10 cellular contexts compared by ENCODE assay signal in the genomic region with DNA sequence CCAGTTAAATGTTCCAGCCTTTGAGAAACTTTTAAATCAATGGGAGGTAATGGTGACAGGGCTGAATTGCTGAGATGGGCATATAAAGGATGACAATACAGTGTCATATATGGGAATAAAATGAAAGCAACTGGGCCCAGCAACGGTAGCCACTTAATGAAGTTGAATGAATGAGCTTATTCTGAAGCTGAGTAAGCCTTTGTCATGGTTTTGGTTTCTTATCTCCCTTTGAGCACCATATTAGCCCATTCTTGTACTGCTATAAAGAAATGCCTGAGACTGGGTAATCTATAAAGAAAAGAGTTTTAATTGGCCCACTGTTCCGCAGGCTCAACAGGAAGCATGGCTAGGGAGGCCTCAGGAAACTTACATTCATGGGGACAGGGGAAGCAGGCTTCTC.
"Had no signal": no experiment of that assay in that cellular context is flagged by ENCODE, and none has a peak within 500 bp of the region (broad histone marks: within the 10 kb centered on the region; RNA-seq: fewer than 3 reads in every experiment).

No MANE protein-coding gene starts in this region.

- H3K36me3 ChIP-seq: colonic mucosa, sigmoid colon, upper lobe of right lung had no signal

- H3K4me1 ChIP-seq: upper lobe of right lung had no signal

- H3K27me3 ChIP-seq: colonic mucosa, sigmoid colon, upper lobe of right lung had no signal

- H3K4me3 Mint-ChIP-seq: activated CD4-positive, alpha-beta memory T cell treated with anti-CD3 and anti-CD28 coated beads, Interleukin-2, amount 10 ng/mL, durations not matched to agents 7 days and 5 days; activated naive CD4-positive, alpha-beta T cell treated with anti-CD3 and anti-CD28 coated beads, Interleukin-2, amount 10 ng/mL, durations not matched to agents 7 days and 5 days; activated T-helper 1 cell treated with anti-CD3 and anti-CD28 coated beads, Interleukin-12 subunit alpha, Interleukin-12 subunit beta, Interleukin-2, Interleukin-4 antibody, amounts not matched to agents 30 ng/mL and 10 ng/mL and 1 ng/mL, durations not matched to agents 14 hours and 24 hours and 36 hours; T-helper 2 cell treated with Interferon-gamma antibody and Interleukin-4, amounts not matched to agents 5 μg/mL and 100 μg/mL, for 36 hours had no signal

- H3K9me3 ChIP-seq: colonic mucosa, sigmoid colon, upper lobe of right lung had no signal

- DNase-seq: activated CD4-positive, alpha-beta memory T cell treated with anti-CD3 and anti-CD28 coated beads, Interleukin-2, amount 10 ng/mL, durations not matched to agents 7 days and 5 days; activated naive CD4-positive, alpha-beta T cell treated with anti-CD3 and anti-CD28 coated beads, Interleukin-2, amount 10 ng/mL, durations not matched to agents 7 days and 5 days; colonic mucosa; effector CD4-positive, alpha-beta T cell; sigmoid colon; stimulated activated CD4-positive, alpha-beta T cell treated with anti-CD3 and anti-CD28 coated beads, Interleukin-12 subunit alpha, Interleukin-12 subunit beta, amount 100 ng/mL, for 4 hours; stimulated activated naive CD4-positive, alpha-beta T cell treated with Interleukin-2 at 50 U/mL for 16 hours; upper lobe of right lung had no signal

- H3K27ac Mint-ChIP-seq: activated CD4-positive, alpha-beta memory T cell treated with anti-CD3 and anti-CD28 coated beads, Interleukin-2, amount 10 ng/mL, durations not matched to agents 7 days and 5 days; activated naive CD4-positive, alpha-beta T cell treated with anti-CD3 and anti-CD28 coated beads, Interleukin-2, amount 10 ng/mL, durations not matched to agents 7 days and 5 days; activated T-helper 1 cell treated with anti-CD3 and anti-CD28 coated beads, Interleukin-12 subunit alpha, Interleukin-12 subunit beta, Interleukin-2, Interleukin-4 antibody, amounts not matched to agents 30 ng/mL and 10 ng/mL and 1 ng/mL, durations not matched to agents 14 hours and 24 hours and 36 hours; T-helper 2 cell treated with Interferon-gamma antibody and Interleukin-4, amounts not matched to agents 5 μg/mL and 100 μg/mL, for 36 hours had no signal

- H3K9me3 Mint-ChIP-seq: activated CD4-positive, alpha-beta memory T cell treated with anti-CD3 and anti-CD28 coated beads, Interleukin-2, amount 10 ng/mL, durations not matched to agents 7 days and 5 days; activated naive CD4-positive, alpha-beta T cell treated with anti-CD3 and anti-CD28 coated beads, Interleukin-2, amount 10 ng/mL, durations not matched to agents 7 days and 5 days; activated T-helper 1 cell treated with anti-CD3 and anti-CD28 coated beads, Interleukin-12 subunit alpha, Interleukin-12 subunit beta, Interleukin-2, Interleukin-4 antibody, amounts not matched to agents 30 ng/mL and 10 ng/mL and 1 ng/mL, durations not matched to agents 14 hours and 24 hours and 36 hours; T-helper 2 cell treated with Interferon-gamma antibody and Interleukin-4, amounts not matched to agents 5 μg/mL and 100 μg/mL, for 36 hours had no signal

- H3K4me3 ChIP-seq: colonic mucosa, sigmoid colon, upper lobe of right lung had no signal

- H3K27ac ChIP-seq: colonic mucosa, sigmoid colon, upper lobe of right lung had no signal

- H3K27me3 Mint-ChIP-seq: activated CD4-positive, alpha-beta memory T cell treated with anti-CD3 and anti-CD28 coated beads, Interleukin-2, amount 10 ng/mL, durations not matched to agents 7 days and 5 days; activated naive CD4-positive, alpha-beta T cell treated with anti-CD3 and anti-CD28 coated beads, Interleukin-2, amount 10 ng/mL, durations not matched to agents 7 days and 5 days had no signal
